Comparison of ENCODE assay signal across 32 cellular contexts in genomic region chr11:78057462-78058055, GRCh38. TPM values are rescaled to one million over a fixed set of nuclear protein-coding genes. Genes with fewer than 3 reads are reported as not detected.
"Had no signal": no experiment of that assay in that cellular context is flagged by ENCODE, and none has a peak within 500 bp of the region (broad histone marks: within the 10 kb centered on the region; RNA-seq: fewer than 3 reads in every experiment).

No MANE protein-coding gene starts in this region.

- H3K36me3 ChIP-seq: ascending aorta, cardiac muscle cell, MG63, SJCRH30 had no signal

- H3K4me1 Mint-ChIP-seq: activated CD4-positive, alpha-beta T cell treated with anti-CD3 and anti-CD28 coated beads, Interleukin-2, amount 10 ng/mL, durations not matched to agents 24 days and 14 days; activated naive CD4-positive, alpha-beta T cell treated with anti-CD3 and anti-CD28 coated beads, Interleukin-2, amount 50 U/mL, for 24 hours; activated naive CD8-positive, alpha-beta T cell treated with anti-CD3 and anti-CD28 coated beads, Interleukin-2, amount 10 ng/mL, durations not matched to agents 7 days and 5 days had no signal

- DNase-seq: activated CD4-positive, alpha-beta T cell treated with anti-CD3 and anti-CD28 coated beads, Interleukin-2, amount 10 ng/mL, durations not matched to agents 24 days and 14 days; activated CD4-positive, alpha-beta T cell treated with anti-CD3 and anti-CD28 coated beads, Interleukin-2, amount 50 U/mL, for 4 hours; activated CD8-positive, alpha-beta T cell treated with anti-CD3 and anti-CD28 coated beads, Interleukin-2, amount 10 ng/mL, durations not matched to agents 7 days and 5 days; activated gamma-delta T cell; activated naive CD4-positive, alpha-beta T cell treated with Interleukin-2 at 50 U/mL for 16 hours; activated naive CD8-positive, alpha-beta T cell treated with anti-CD3 and anti-CD28 coated beads, Interleukin-2, amount 10 ng/mL, durations not matched to agents 7 days and 5 days; activated T-cell treated with anti-CD3 and anti-CD28 coated beads, Interleukin-2, amount 50 U/mL, for 24 hours; amygdala; Kasumi-1; KG1; MG63; NCI-H1048; NCI-H1105 treated with DMSO at 0.1 percent for 48 hours; NCI-H1436; NCI-H1694; NCI-H1930; NCI-H2081 treated with DMSO at 0.1 percent for 48 hours; NCI-H345; NCI-H524 treated with DMSO at 0.1 percent for 48 hours; SHP77; SJCRH30; T1000 had no signal

- H3K27me3 Mint-ChIP-seq: activated CD4-positive, alpha-beta T cell treated with anti-CD3 and anti-CD28 coated beads, Interleukin-2, amount 10 ng/mL, durations not matched to agents 24 days and 14 days; activated naive CD4-positive, alpha-beta T cell treated with anti-CD3 and anti-CD28 coated beads, Interleukin-2, amount 50 U/mL, for 24 hours; activated T-cell treated with anti-CD3 and anti-CD28 coated beads, Interleukin-2, amount 50 U/mL, for 24 hours had no signal

- H3K9me3 Mint-ChIP-seq: activated CD4-positive, alpha-beta T cell treated with anti-CD3 and anti-CD28 coated beads, Interleukin-2, amount 10 ng/mL, durations not matched to agents 24 days and 14 days; activated naive CD4-positive, alpha-beta T cell treated with anti-CD3 and anti-CD28 coated beads, Interleukin-2, amount 50 U/mL, for 24 hours; activated naive CD8-positive, alpha-beta T cell treated with anti-CD3 and anti-CD28 coated beads, Interleukin-2, amount 10 ng/mL, durations not matched to agents 7 days and 5 days; activated T-cell treated with anti-CD3 and anti-CD28 coated beads, Interleukin-2, amount 50 U/mL, for 24 hours; activated T-helper 2 cell treated with anti-CD3 and anti-CD28 coated beads, Interferon-gamma antibody, Interleukin-2, Interleukin-4, amounts not matched to agents 10 μg/mL and 5 μg/mL and 100 μg/mL, durations not matched to agents 14 hours and 24 hours and 36 hours had no signal

- H3K9me3 ChIP-seq: ascending aorta, MG63, SJCRH30 had no signal

- H3K27ac ChIP-seq: ascending aorta, cardiac muscle cell, SJCRH30, SK-N-MC had no signal

- H3K27me3 ChIP-seq: ascending aorta, cardiac muscle cell, MG63, SJCRH30 had no signal

- H3K4me3 Mint-ChIP-seq: activated CD4-positive, alpha-beta T cell treated with anti-CD3 and anti-CD28 coated beads, Interleukin-2, amount 10 ng/mL, durations not matched to agents 24 days and 14 days; activated CD8-positive, alpha-beta T cell treated with anti-CD3 and anti-CD28 coated beads, Interleukin-2, amount 10 ng/mL, durations not matched to agents 7 days and 5 days; activated naive CD4-positive, alpha-beta T cell treated with anti-CD3 and anti-CD28 coated beads, Interleukin-2, amount 50 U/mL, for 24 hours; activated naive CD8-positive, alpha-beta T cell treated with anti-CD3 and anti-CD28 coated beads, Interleukin-2, amount 10 ng/mL, durations not matched to agents 7 days and 5 days; activated T-cell treated with anti-CD3 and anti-CD28 coated beads, Interleukin-2, amount 50 U/mL, for 24 hours had no signal

- ATAC-seq: activated CD8-positive, alpha-beta T cell treated with anti-CD3 and anti-CD28 coated beads, Interleukin-2, amount 10 ng/mL, durations not matched to agents 7 days and 5 days; Panc1 had no signal

- H3K4me1 ChIP-seq: SJCRH30 had no signal

- H3K27ac Mint-ChIP-seq: activated CD4-positive, alpha-beta T cell treated with anti-CD3 and anti-CD28 coated beads, Interleukin-2, amount 10 ng/mL, durations not matched to agents 24 days and 14 days; activated CD8-positive, alpha-beta T cell treated with anti-CD3 and anti-CD28 coated beads, Interleukin-2, amount 10 ng/mL, durations not matched to agents 7 days and 5 days; activated naive CD4-positive, alpha-beta T cell treated with anti-CD3 and anti-CD28 coated beads, Interleukin-2, amount 50 U/mL, for 24 hours; activated naive CD8-positive, alpha-beta T cell treated with anti-CD3 and anti-CD28 coated beads, Interleukin-2, amount 10 ng/mL, durations not matched to agents 7 days and 5 days; activated T-cell treated with anti-CD3 and anti-CD28 coated beads, Interleukin-2, amount 50 U/mL, for 24 hours; activated T-helper 2 cell treated with anti-CD3 and anti-CD28 coated beads, Interferon-gamma antibody, Interleukin-2, Interleukin-4, amounts not matched to agents 10 μg/mL and 5 μg/mL and 100 μg/mL, durations not matched to agents 14 hours and 24 hours and 36 hours had no signal

- H3K4me3 ChIP-seq: ascending aorta, cardiac muscle cell, MG63, SJCRH30, SK-N-MC had no signal

- H3K36me3 Mint-ChIP-seq: activated naive CD4-positive, alpha-beta T cell treated with anti-CD3 and anti-CD28 coated beads, Interleukin-2, amount 50 U/mL, for 24 hours; activated naive CD8-positive, alpha-beta T cell treated with anti-CD3 and anti-CD28 coated beads, Interleukin-2, amount 10 ng/mL, durations not matched to agents 7 days and 5 days had no signal

RNA-seq across cellular contexts. Expression of gene THRSP, which starts 6.1 kb away (rescaled TPM):
- total RNA-seq: activated CD4-positive, alpha-beta T cell treated with anti-CD3 and anti-CD28 coated beads, Interleukin-2, amount 10 ng/mL, durations not matched to agents 24 days and 14 days; activated CD8-positive, alpha-beta T cell treated with anti-CD3 and anti-CD28 coated beads, Interleukin-2, amount 10 ng/mL, durations not matched to agents 7 days and 5 days; activated naive CD8-positive, alpha-beta T cell treated with anti-CD3 and anti-CD28 coated beads, Interleukin-2, amount 10 ng/mL, durations not matched to agents 7 days and 5 days; activated T-helper 2 cell treated with anti-CD3 and anti-CD28 coated beads, Interferon-gamma antibody, Interleukin-2, Interleukin-4, amounts not matched to agents 10 μg/mL and 5 μg/mL and 100 μg/mL, durations not matched to agents 14 hours and 24 hours and 36 hours; ascending aorta; cardiac muscle cell; NCI-H460; RPMI7951; SJCRH30; T-helper 1 cell treated with Interleukin-12 subunit alpha and Interleukin-12 subunit beta and Interleukin-4 antibody, amounts not matched to agents 30 ng/mL and 1 ng/mL, for 36 hours; T-helper 2 cell treated with Interferon-gamma antibody and Interleukin-4, amounts not matched to agents 100 ng/mL and 5 ng/mL, for 36 hours had no signal
- polyA plus RNA-seq: cardiac muscle cell had no signal
